ENCODE assay signal across 17 cellular contexts in the genomic region with DNA sequence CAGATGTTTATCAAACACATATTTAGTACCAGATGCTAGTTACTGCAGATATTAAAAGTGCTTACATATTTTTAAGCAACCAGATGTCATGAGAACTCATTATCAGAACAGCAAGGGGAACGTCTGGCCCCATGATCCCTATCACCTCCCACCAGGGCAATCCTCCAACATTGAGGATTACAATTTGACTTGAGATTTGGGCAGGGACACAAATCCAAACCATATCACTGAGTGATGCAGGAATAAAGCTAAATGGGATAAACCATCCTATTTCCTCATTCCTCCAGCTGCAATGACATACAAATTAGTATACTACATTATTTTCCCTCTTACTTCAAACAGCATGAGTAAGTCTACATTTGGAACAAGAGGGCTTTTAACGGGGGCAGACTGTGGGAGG. TPM values are rescaled to one million over a fixed set of nuclear protein-coding genes. Genes with fewer than 3 reads are reported as not detected.
A peak's percentile ranks its signal among the peaks of the same experiment; 100 is the strongest.
DNase-seq lines count a peak whose midpoint lies in the region; ATAC-seq and TF ChIP-seq lines count a peak whose summit lies in the region.
"Had no signal": no experiment of that assay in that cellular context is flagged by ENCODE, and none has a peak within 500 bp of the region (broad histone marks: within the 10 kb centered on the region; RNA-seq: fewer than 3 reads in every experiment).

No MANE protein-coding gene starts in this region.

- H3K4me3 Mint-ChIP-seq in CD8-positive, alpha-beta T cell = no peak overlapping the region
- H3K4me3 Mint-ChIP-seq: CD4-positive, alpha-beta T cell; H9 had no signal

- H3K9me3 Mint-ChIP-seq in CD8-positive, alpha-beta T cell = no peaks in the 10 kb centered on the region
- H3K9me3 Mint-ChIP-seq: CD4-positive, alpha-beta T cell; H9 had no signal

- H3K27me3 ChIP-seq in GM23248 (replicated peaks; ENCODE audit: insufficient read depth) (no peaks in the 10 kb centered on the region), colonic mucosa (peaks cover 18% of the 10 kb centered on the region)
- H3K27me3 ChIP-seq in CD8-positive, alpha-beta T cell (ENCODE audit: insufficient read depth, low read length) = peaks cover 5% of the 10 kb centered on the region

- H3K79me2 ChIP-seq in GM23248 (ENCODE audit: insufficient read depth) = peaks cover 89% of the 10 kb centered on the region

- H3K27ac ChIP-seq in GM23248 = no peak overlapping the region
- no peak overlapping the region for H3K27ac ChIP-seq in colonic mucosa
- H3K27ac ChIP-seq in CD8-positive, alpha-beta T cell (ENCODE audit: low read depth, low read length) = no peak overlapping the region
- H3K27ac ChIP-seq: C4-2B had no signal

- H3K9me2 ChIP-seq in GM23248 (ENCODE audit: insufficient read depth) = no peaks in the 10 kb centered on the region

- no peaks in the 10 kb centered on the region for H4K20me1 ChIP-seq in GM23248 (ENCODE audit: insufficient read depth)

- H3K4me1 ChIP-seq in GM23248 (ENCODE audit: insufficient read depth) (peaks cover 17% of the 10 kb centered on the region), colonic mucosa (no peaks in the 10 kb centered on the region)
- H3K4me1 ChIP-seq in CD8-positive, alpha-beta T cell (ENCODE audit: insufficient read depth, low read length) = no peaks in the 10 kb centered on the region

- TF ChIP-seq CTCF in fibroblast of mammary gland (conservative IDR thresholded peaks at IDR 0.05; ENCODE audit: control insufficient read depth, insufficient read depth, low read depth, low read length) (no peak), foreskin fibroblast (IDR thresholded peaks at IDR 0.05; ENCODE audit: low read depth, low read length) (no peak), colonic mucosa (IDR thresholded peaks at IDR 0.05) (no peak)
- no peak for TF ChIP-seq CTCF in CD8-positive, alpha-beta T cell (IDR thresholded peaks at IDR 0.05)

- POLR2A ChIA-PET in CD8-positive, alpha-beta T cell (lab: Charles Lee) = no interaction called here

- 45 to 56% methylated on average over 2 of the region's 2 CpGs for WGBS in GM23248 (ENCODE audit: low coverage in 1 of 2, low lambda C conversion rate in 2 of 2, missing lambda C conversion rate in 2 of 2), 2 experiments

- H3K9ac ChIP-seq in GM23248 (no peak overlapping the region), colonic mucosa (ENCODE audit: low read depth in 2 of 2, low read length in 2 of 2) (no peak overlapping the region)

- no peak overlapping the region for H3K27ac Mint-ChIP-seq in CD8-positive, alpha-beta T cell
- H3K27ac Mint-ChIP-seq: CD4-positive, alpha-beta T cell; H9 had no signal

- intact Hi-C loops in colonic mucosa (cut with DNase I) = no loop called here
- intact Hi-C loops in CD8-positive, alpha-beta T cell (cut with DNase I, micrococcal nuclease) = loop anchor here in 1 of 2 experiments (10.0 kb wide), 1 partner anchor 455 kb away; no protein-coding TSS in a partner anchor

- H3K4me3 ChIP-seq in GM23248 = no peak overlapping the region
- H3K4me3 ChIP-seq in fibroblast of mammary gland (ENCODE audit: control insufficient read depth, low read depth, low read length) = no peak overlapping the region
- no peak overlapping the region for H3K4me3 ChIP-seq in foreskin fibroblast (ENCODE audit: low read depth in 1 of 2, low read length in 2 of 2)
- no peak overlapping the region for H3K4me3 ChIP-seq in colonic mucosa
- H3K4me3 ChIP-seq in CD8-positive, alpha-beta T cell (ENCODE audit: low read depth, low read length) = no peak overlapping the region
- H3K4me3 ChIP-seq: GM12878 had no signal

- peak; percentile 32 for DNase-seq in GM23248
- DNase-seq in NCI-H1694 treated with DMSO at 0.1 percent for 48 hours (lab: John Stamatoyannopoulos, UW) = peak; percentile 23
- peak; percentile 39 for DNase-seq in fibroblast of mammary gland (ENCODE audit: low read depth)
- DNase-seq in foreskin fibroblast = peak; percentile 6 to 27
- DNase-seq in colonic mucosa = no peak
- no peak for DNase-seq in amniotic stem cell (lab: John Stamatoyannopoulos, UW)
- DNase-seq in CD8-positive, alpha-beta T cell = no peak
- DNase-seq: AML-193; CD4-positive, alpha-beta T cell; DMS53; DND-41; EL; H9 had no signal

- in situ Hi-C loops in GM23248 (cut with MboI) = no loop called here

- no peak overlapping the region for H2AFZ ChIP-seq in GM23248

- ATAC-seq in CD8-positive, alpha-beta T cell = no peak
- ATAC-seq: GM12878, HepG2 had no signal

- H3K36me3 ChIP-seq in GM23248 (ENCODE audit: low read depth) (no peaks in the 10 kb centered on the region; the same call in 1 of the 2 replicates), colonic mucosa (no peaks in the 10 kb centered on the region)
- H3K36me3 ChIP-seq in CD8-positive, alpha-beta T cell (ENCODE audit: insufficient read depth, low read length) = no peaks in the 10 kb centered on the region

- CTCF ChIA-PET in CD8-positive, alpha-beta T cell (lab: Charles Lee) = no interaction called here

- H3F3A ChIP-seq in GM23248 (ENCODE audit: insufficient read depth) = peaks cover 31% of the 10 kb centered on the region

- peaks cover 8% of the 10 kb centered on the region for H3K4me1 Mint-ChIP-seq in CD8-positive, alpha-beta T cell (ENCODE audit: low read depth)

- peaks cover 33% of the 10 kb centered on the region for H3K27me3 Mint-ChIP-seq in CD8-positive, alpha-beta T cell (ENCODE audit: low read depth)

- H3K9me3 ChIP-seq in GM23248 (ENCODE audit: low read depth) = no peaks in the 10 kb centered on the region
- no peaks in the 10 kb centered on the region for H3K9me3 ChIP-seq in colonic mucosa
- no peaks in the 10 kb centered on the region for H3K9me3 ChIP-seq in CD8-positive, alpha-beta T cell (ENCODE audit: low read length)

- no peak overlapping the region for H3K4me2 ChIP-seq in GM23248 (ENCODE audit: unreplicated experiment)

- H3K36me3 Mint-ChIP-seq in CD8-positive, alpha-beta T cell = no peaks in the 10 kb centered on the region

RNA-seq across cellular contexts. Expression of a gene that starts 3.1 kb away (rescaled TPM):
- total RNA-seq in GM23248 (2014; rRNA removed; shearing (Covaris generic)) = 133 and 145 TPM in 2 replicates
- 69.2 and 73.2 TPM in 2 replicates for polyA plus RNA-seq in GM23248 (2016; fragmentation: Nextera tagmentation; extraction: Ambion mirVana)
- under 1 TPM; 0.17 to 0.56 TPM for total RNA-seq in colonic mucosa
- total RNA-seq in CD8-positive, alpha-beta T cell = not detected
- total RNA-seq: CD4-positive, alpha-beta T cell; G401; HepG2 had no signal
- polyA plus RNA-seq: HepG2 had no signal

Comparison
In these comparisons a context has a peak if more than half of its experiments do, and no peak if none do; other contexts are left out.
1. DNase-seq: peak in GM23248 (single experiment), NCI-H1694 treated with DMSO at 0.1 percent for 48 hours (single experiment), fibroblast of mammary gland (single experiment) and foreskin fibroblast (2 of 2); none in colonic mucosa (single experiment), amniotic stem cell (single experiment) and CD8-positive, alpha-beta T cell (0 of 7).
2. RNA of a gene that starts 3.1 kb away (total RNA-seq): 133 to 145 TPM in GM23248; 0.17 to 0.56 TPM in colonic mucosa and not detected in CD8-positive, alpha-beta T cell; every median in the first group is over 10 times any median in the second.